Comparison of ENCODE assay signal across 9 cellular contexts in the genomic region with DNA sequence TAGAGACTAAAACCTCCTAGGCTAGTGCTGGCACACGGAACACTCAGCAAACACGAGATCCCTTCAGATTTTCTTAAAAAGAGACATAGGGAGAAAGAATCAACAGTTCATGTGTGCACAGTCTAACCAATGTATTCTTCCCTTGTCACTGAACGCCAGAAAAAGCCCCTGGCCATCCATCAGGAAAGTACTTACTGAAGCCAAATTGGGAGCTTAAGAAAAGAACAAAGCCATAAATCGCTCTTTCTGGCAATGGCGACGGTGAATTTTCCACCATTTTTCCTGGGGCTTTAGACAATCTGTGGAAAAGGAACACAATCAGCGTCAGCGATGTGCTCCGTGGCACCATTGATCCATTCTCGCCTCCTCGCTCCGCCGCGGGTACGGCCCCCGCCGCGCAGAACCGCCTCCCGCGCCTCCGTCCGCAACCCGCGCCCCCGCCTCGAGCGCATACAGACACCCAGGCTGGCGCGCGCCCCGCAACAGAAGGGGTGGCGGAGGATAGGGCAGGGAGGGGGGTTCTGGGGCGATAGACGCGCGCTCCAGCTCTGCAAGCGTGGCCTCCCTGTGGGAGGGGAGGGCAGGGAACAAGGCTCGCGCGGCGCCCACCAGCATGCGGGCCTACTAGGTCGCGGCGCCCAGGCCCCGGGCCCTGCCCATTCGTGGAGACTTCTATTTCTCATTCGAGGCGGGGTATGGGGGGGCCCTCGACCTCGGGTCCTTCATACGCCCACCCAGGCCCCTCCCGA. TPM values are rescaled to one million over a fixed set of nuclear protein-coding genes. Genes with fewer than 3 reads are reported as not detected.
DNase-seq lines count a peak whose midpoint lies in the region; ATAC-seq, FAIRE-seq and TF ChIP-seq lines count a peak whose summit lies in the region.
"Had no signal": no experiment of that assay in that cellular context is flagged by ENCODE, and none has a peak within 500 bp of the region (broad histone marks: within the 10 kb centered on the region; RNA-seq: fewer than 3 reads in every experiment).

No MANE protein-coding gene starts in this region.

- under 1% methylated on average over 54 of the region's 54 CpGs for WGBS in right cardiac atrium
- WGBS in psoas muscle, 3 donors, result 0 to 1% (median 0%) methylated on average over 46 to 54 of the region's 54 CpGs

- H3K27me3 ChIP-seq in ascending aorta (no peaks in the 10 kb centered on the region), right cardiac atrium (ENCODE audit: control insufficient read depth, insufficient read depth) (no peaks in the 10 kb centered on the region), psoas muscle (ENCODE audit: insufficient read depth in 3 of 3, low read length in 2 of 3) (no peaks in the 10 kb centered on the region)

- no peaks in the 10 kb centered on the region for H3K9me3 ChIP-seq in ascending aorta
- no peaks in the 10 kb centered on the region for H3K9me3 ChIP-seq in right cardiac atrium (ENCODE audit: control insufficient read depth, low read length)
- H3K9me3 ChIP-seq in psoas muscle, result no peaks in the 10 kb centered on the region

- ATAC-seq in GM21447 (IDR thresholded peaks at IDR 0.05; ENCODE audit: unreplicated experiment) (peak; percentile 43), right cardiac atrium (peak; percentile 85), psoas muscle (peak; percentile 55 to 70 (median 68))

- H3K4me3 ChIP-seq in ascending aorta (peak overlapping the region; percentile 84 to 96), right cardiac atrium (ENCODE audit: low read length) (peak overlapping the region; percentile 56), psoas muscle (peak overlapping the region; percentile 78)

- H3K36me3 ChIP-seq in ascending aorta (peaks cover 0 to 8% of the 10 kb centered on the region in 2 donors), psoas muscle (ENCODE audit: insufficient read depth in 1 of 2, low read depth in 1 of 2) (peaks cover 4 to 32% of the 10 kb centered on the region in 2 donors)

- H3K4me1 ChIP-seq in ascending aorta, result peaks cover 0 to 15% of the 10 kb centered on the region in 2 donors
- peaks cover 3% of the 10 kb centered on the region for H3K4me1 ChIP-seq in right cardiac atrium (ENCODE audit: control insufficient read depth, insufficient read depth, low read length)
- H3K4me1 ChIP-seq in psoas muscle, result peaks cover 15% of the 10 kb centered on the region

- intact Hi-C loops in ascending aorta (cut with DNase I), result loop anchor here (1.0 to 5.0 kb wide), 5 partner anchors 82 to 915 kb away; partner anchors contain the start of genes DOP1B, DYRK1A and VPS26C
- intact Hi-C loops in right cardiac atrium (cut with DNase I), result no loop called here
- intact Hi-C loops in psoas muscle (cut with DNase I), result loop anchor here in 1 of 2 donors (5.0 kb wide), 1 partner anchor 80 kb away; no protein-coding TSS in a partner anchor

- peak; percentile 28 for DNase-seq in DMS53 treated with DMSO at 0.1 percent for 48 hours (lab: John Stamatoyannopoulos, UW; ENCODE audit: unreplicated experiment)
- peak; percentile 19 for DNase-seq in HT1080 (ENCODE audit: low read depth)
- DNase-seq in RPMI7951 (ENCODE audit: low read depth), result peak; percentile 74
- peak; percentile 27 to 84 for DNase-seq in ascending aorta (ENCODE audit: low spot score in 2 of 2)
- DNase-seq in right cardiac atrium, result peak; percentile 86 to 94 (median 90)
- peak in 1 of 2 donors; percentile 85 for DNase-seq in psoas muscle
- no peak for DNase-seq in D721Med (ENCODE audit: insufficient read length, low spot score)

- TF ChIP-seq CTCF in ascending aorta (IDR thresholded peaks at IDR 0.05) (no peak), psoas muscle (IDR thresholded peaks at IDR 0.05) (no peak), D721Med (IDR thresholded peaks at IDR 0.05; ENCODE audit: insufficient read depth, missing control alignments) (no peak)

- H3K27ac ChIP-seq in ascending aorta (peak overlapping the region; percentile 95 to 100), right cardiac atrium (ENCODE audit: low read length) (peak overlapping the region; percentile 86), psoas muscle (peak overlapping the region; percentile 95)

- no peak for FAIRE-seq in D721Med (lab: Jason Lieb, UNC)
- FAIRE-seq: endometrium had no signal

RNA-seq across cellular contexts. Expression of gene PIGP, which starts 0.5 kb away (rescaled TPM):
- 18.1 and 27.9 TPM in 2 replicates for total RNA-seq in HT1080 (2014; rRNA removed; shearing (Covaris generic))
- 38.9 and 47.7 TPM in 2 replicates for polyA plus RNA-seq in HT1080 (2015; cell fraction: cytosol; rRNA removed)
- 20.7 and 28.7 TPM in 2 replicates for polyA plus RNA-seq in HT1080 (2015; cell fraction: nucleus; rRNA removed)
- 11.3 and 22.8 TPM in 2 replicates for total RNA-seq in RPMI7951 (2014; rRNA removed; shearing (Covaris generic))
- total RNA-seq in ascending aorta (0.64 TPM), right cardiac atrium (10 to 100 TPM; 34.5 to 42.5 (median 37.8) TPM), psoas muscle (10 to 100 TPM; 26.6 to 46.9 (median 34.4) TPM)
- polyA plus RNA-seq in right cardiac atrium (50.8 TPM), psoas muscle (10 to 100 TPM; 23.0 to 41.5 (median 27.2) TPM)

RNA-seq across cellular contexts. Expression of gene TTC3, which starts 0.6 kb away (rescaled TPM):
- total RNA-seq in HT1080 (2014; rRNA removed; shearing (Covaris generic)), result 65.3 and 68.8 TPM in 2 replicates
- 44.0 and 65.4 TPM in 2 replicates for polyA plus RNA-seq in HT1080 (2015; cell fraction: cytosol; rRNA removed)
- 44.3 and 54.0 TPM in 2 replicates for polyA plus RNA-seq in HT1080 (2015; cell fraction: nucleus; rRNA removed)
- 65.9 and 74.0 TPM in 2 replicates for total RNA-seq in RPMI7951 (2014; rRNA removed; shearing (Covaris generic))
- total RNA-seq in ascending aorta (70.7 TPM), right cardiac atrium (10 to 100 TPM; 62.5 to 77.8 (median 70.9) TPM), psoas muscle (10 to 100 TPM; 22.2 to 50.3 (median 30.0) TPM)
- polyA plus RNA-seq in right cardiac atrium (17.9 TPM), psoas muscle (10 to 100 TPM in 2 of 3 donors, 1 to 10 TPM in 1; 6.5 to 25.7 (median 13.7) TPM)
